ENCODE assay signal across 1 cellular context in the genomic region with DNA sequence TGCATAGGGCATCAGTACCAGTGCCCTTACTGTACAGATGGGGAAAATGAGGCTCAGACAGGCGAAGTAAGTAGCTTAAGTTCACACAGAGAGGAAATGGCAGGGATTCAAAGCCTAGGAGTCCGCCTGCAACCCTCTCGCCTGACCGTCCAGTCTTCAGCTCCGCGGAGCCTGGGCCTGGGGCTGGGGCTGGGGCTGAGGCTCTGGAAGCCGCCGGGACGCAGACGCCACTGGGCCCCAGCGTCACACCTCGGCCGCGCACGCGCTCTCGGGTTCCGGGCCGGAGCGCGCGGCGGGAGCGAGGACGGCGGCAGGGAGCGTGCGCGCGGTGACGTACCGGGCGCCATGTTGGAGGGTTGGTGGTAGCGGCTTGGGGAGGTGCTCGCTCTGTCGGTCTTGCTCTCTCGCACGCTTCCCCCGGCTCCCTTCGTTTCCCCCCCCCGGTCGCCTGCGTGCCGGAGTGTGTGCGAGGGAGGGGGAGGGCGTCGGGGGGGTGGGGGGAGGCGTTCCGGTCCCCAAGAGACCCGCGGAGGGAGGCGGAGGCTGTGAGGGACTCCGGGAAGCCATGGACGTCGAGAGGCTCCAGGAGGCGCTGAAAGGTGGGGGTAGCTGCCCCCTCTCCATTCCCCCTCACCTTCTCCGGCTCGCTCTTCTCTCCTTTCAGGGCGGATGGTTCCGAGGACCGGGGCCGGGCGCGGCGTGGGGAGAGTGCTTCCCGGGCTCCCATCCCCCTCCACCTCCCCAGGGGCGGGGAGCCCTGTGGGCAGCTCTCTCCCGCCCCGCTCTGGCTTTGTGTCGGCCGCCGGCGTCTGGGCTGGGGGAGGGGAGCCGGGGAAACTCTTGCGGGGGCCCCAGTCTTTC.
A peak's percentile ranks its signal among the peaks of the same experiment; 100 is the strongest.
TF ChIP-seq lines count a peak whose summit lies in the region.

A gene with protein sequence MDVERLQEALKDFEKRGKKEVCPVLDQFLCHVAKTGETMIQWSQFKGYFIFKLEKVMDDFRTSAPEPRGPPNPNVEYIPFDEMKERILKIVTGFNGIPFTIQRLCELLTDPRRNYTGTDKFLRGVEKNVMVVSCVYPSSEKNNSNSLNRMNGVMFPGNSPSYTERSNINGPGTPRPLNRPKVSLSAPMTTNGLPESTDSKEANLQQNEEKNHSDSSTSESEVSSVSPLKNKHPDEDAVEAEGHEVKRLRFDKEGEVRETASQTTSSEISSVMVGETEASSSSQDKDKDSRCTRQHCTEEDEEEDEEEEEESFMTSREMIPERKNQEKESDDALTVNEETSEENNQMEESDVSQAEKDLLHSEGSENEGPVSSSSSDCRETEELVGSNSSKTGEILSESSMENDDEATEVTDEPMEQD (plus strand): TSS at position 339 of the 861 bp plus-strand sequence. CDS start 227 bp downstream, at position 566.

TF ChIP-seq in IMR-90, 13 proteins besides CTCF, POLR2A, EP300 and RAD21 (continued from another document):
- TF ChIP-seq, protein P1, sequence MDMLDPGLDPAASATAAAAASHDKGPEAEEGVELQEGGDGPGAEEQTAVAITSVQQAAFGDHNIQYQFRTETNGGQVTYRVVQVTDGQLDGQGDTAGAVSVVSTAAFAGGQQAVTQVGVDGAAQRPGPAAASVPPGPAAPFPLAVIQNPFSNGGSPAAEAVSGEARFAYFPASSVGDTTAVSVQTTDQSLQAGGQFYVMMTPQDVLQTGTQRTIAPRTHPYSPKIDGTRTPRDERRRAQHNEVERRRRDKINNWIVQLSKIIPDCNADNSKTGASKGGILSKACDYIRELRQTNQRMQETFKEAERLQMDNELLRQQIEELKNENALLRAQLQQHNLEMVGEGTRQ (IDR thresholded peaks at IDR 0.05; ENCODE audit: low read depth, low read length) = peak; percentile 14; the same call in 1 of the 2 replicates
- TF ChIP-seq MAZ (IDR thresholded peaks at IDR 0.05; ENCODE audit: borderline replicate concordance, low read depth, low read length) (peak; percentile 51), NFE2L2 (IDR thresholded peaks at IDR 0.05; ENCODE audit: low read depth, low read length) (no peak), BHLHE40 (IDR thresholded peaks at IDR 0.05; ENCODE audit: low read depth, low read length) (peak; percentile 45), MXI1 (IDR thresholded peaks at IDR 0.05; ENCODE audit: borderline replicate concordance, low read depth, low read length) (peak; percentile 45; the same call in 1 of the 2 replicates), CHD1 (IDR thresholded peaks at IDR 0.05; ENCODE audit: low read depth, low read length) (no peak), RCOR1 (IDR thresholded peaks at IDR 0.05; ENCODE audit: insufficient replicate concordance, low read length) (no peak), CEBPB (IDR thresholded peaks at IDR 0.05; ENCODE audit: low read depth, low read length) (no peak), MAFK (IDR thresholded peaks at IDR 0.05; ENCODE audit: low read depth, low read length) (no peak), FOS (IDR thresholded peaks at IDR 0.05; ENCODE audit: low read depth, low read length) (no peak), RFX5 (IDR thresholded peaks at IDR 0.05; ENCODE audit: low read depth, low read length) (no peak)
- TF ChIP-seq, protein P2, sequence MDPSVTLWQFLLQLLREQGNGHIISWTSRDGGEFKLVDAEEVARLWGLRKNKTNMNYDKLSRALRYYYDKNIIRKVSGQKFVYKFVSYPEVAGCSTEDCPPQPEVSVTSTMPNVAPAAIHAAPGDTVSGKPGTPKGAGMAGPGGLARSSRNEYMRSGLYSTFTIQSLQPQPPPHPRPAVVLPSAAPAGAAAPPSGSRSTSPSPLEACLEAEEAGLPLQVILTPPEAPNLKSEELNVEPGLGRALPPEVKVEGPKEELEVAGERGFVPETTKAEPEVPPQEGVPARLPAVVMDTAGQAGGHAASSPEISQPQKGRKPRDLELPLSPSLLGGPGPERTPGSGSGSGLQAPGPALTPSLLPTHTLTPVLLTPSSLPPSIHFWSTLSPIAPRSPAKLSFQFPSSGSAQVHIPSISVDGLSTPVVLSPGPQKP (IDR thresholded peaks at IDR 0.05; ENCODE audit: borderline replicate concordance, low read depth, low read length) = no peak
